Comparison of ENCODE assay signal across 25 cellular contexts in the genomic region with DNA sequence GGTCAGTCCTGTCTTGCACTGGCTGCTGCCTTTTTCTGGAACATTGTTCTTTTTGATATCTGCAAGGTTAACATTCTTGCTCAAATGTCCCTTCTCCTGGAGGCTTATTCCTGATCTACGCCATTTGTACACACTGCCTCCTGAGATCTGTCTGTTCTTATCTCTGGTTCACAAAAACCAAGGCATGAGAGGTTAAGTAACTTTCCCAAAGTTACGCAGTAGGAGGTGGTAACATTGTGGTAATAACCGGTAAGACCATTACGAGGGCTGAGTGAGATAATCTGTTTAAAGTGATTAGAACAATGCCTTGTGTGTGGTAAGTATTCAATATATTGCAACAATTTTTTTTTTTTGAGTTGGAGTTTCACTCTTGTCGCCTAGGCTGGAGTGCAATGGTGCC.
"Had no signal": no experiment of that assay in that cellular context is flagged by ENCODE, and none has a peak within 500 bp of the region (broad histone marks: within the 10 kb centered on the region; RNA-seq: fewer than 3 reads in every experiment).

No MANE protein-coding gene starts in this region.

- H3K36me3 ChIP-seq: stomach, suprapubic skin, thoracic aorta, thyroid gland, tibial artery, tibial nerve, transverse colon, upper lobe of left lung, upper lobe of right lung, uterus, vagina had no signal

- H3K27me3 ChIP-seq: stomach, suprapubic skin, thyroid gland, tibial artery, tibial nerve, transverse colon, upper lobe of left lung, upper lobe of right lung, uterus, vagina had no signal

- H3K4me3 ChIP-seq: stomach, suprapubic skin, thoracic aorta, thyroid gland, tibial artery, tibial nerve, transverse colon, upper lobe of left lung, upper lobe of right lung, uterus, vagina had no signal

- FAIRE-seq: urothelium cell line had no signal

- ATAC-seq: stimulated activated effector memory CD8-positive, alpha-beta T cell treated with anti-CD3 and anti-CD28 coated beads, Interleukin-12 subunit alpha, Interleukin-12 subunit beta, amount 100 ng/mL, for 72 hours; stimulated activated memory B cell treated with anti-CD40 and anti-IgM and Interleukin-4, amounts not matched to agents 10 μg/mL and 1 μg/mL and 100 μg/mL, for 72 hours; stimulated activated naive B cell treated with anti-CD40 and anti-IgM and Interleukin-4, amounts not matched to agents 10 μg/mL and 1 μg/mL and 100 μg/mL, for 72 hours; stimulated activated naive CD8-positive, alpha-beta T cell treated with anti-CD3 and anti-CD28 coated beads, Interleukin-15, amount 100 ng/mL, for 72 hours; stimulated activated naive CD8-positive, alpha-beta T cell treated with anti-CD3 and anti-CD28 coated beads, Interleukin-15, Interleukin-2, amounts not matched to agents 100 U/mL and 50 U/mL, for 24 hours; upper lobe of right lung had no signal

- DNase-seq: stimulated activated CD4-positive, alpha-beta T cell treated with anti-CD3 and anti-CD28 coated beads, Interleukin-2, amount 100 ng/mL, for 48 hours; stimulated activated CD4-positive, alpha-beta T cell treated with anti-CD3 and anti-CD28 coated beads, Interleukin-4, amount 100 ng/mL, for 1 hour; stimulated activated CD4-positive, alpha-beta T cell treated with anti-CD3 and anti-CD28 coated beads, Interleukin-4, amount 100 ng/mL, for 24 hours; stimulated activated CD4-positive, alpha-beta T cell treated with anti-CD3 and anti-CD28 coated beads, Interleukin-4, amount 100 ng/mL, for 4 hours; stimulated activated CD8-positive, alpha-beta memory T cell treated with anti-CD3 and anti-CD28 coated beads, Interleukin-4, amount 100 ng/mL, for 48 hours; stimulated activated naive B cell treated with anti-CD40 and anti-IgM and Interleukin-4, amounts not matched to agents 10 μg/mL and 1 μg/mL and 100 μg/mL, for 72 hours; stimulated activated naive CD4-positive, alpha-beta T cell; stimulated activated naive CD4-positive, alpha-beta T cell treated with Interleukin-2 at 50 U/mL for 16 hours; stimulated activated naive CD8-positive, alpha-beta T cell treated with anti-CD3 and anti-CD28 coated beads, Interleukin-15, amount 100 ng/mL, for 72 hours; stimulated activated naive CD8-positive, alpha-beta T cell treated with anti-CD3 and anti-CD28 coated beads, Interleukin-15, Interleukin-2, amounts not matched to agents 100 U/mL and 50 U/mL, for 24 hours; stomach; substantia nigra; thyroid gland; tibial artery; transverse colon; upper lobe of left lung; upper lobe of right lung; uterus had no signal

- H3K9me3 ChIP-seq: stomach, suprapubic skin, thoracic aorta, thyroid gland, tibial artery, tibial nerve, transverse colon, upper lobe of left lung, upper lobe of right lung, uterus, vagina had no signal

- H3K27ac ChIP-seq: stomach, suprapubic skin, thoracic aorta, thyroid gland, tibial artery, tibial nerve, transverse colon, upper lobe of left lung, upper lobe of right lung, uterus, vagina had no signal

- H3K4me1 ChIP-seq: stomach, suprapubic skin, thyroid gland, transverse colon, upper lobe of left lung, upper lobe of right lung, uterus, vagina had no signal
